ENCODE assay signal across 24 cellular contexts in genomic region chr3:117441851-117442250, GRCh38.
"Had no signal": no experiment of that assay in that cellular context is flagged by ENCODE, and none has a peak within 500 bp of the region (broad histone marks: within the 10 kb centered on the region; RNA-seq: fewer than 3 reads in every experiment).

No MANE protein-coding gene starts in this region.

- DNase-seq: dorsolateral prefrontal cortex; effector CD4-positive, alpha-beta T cell; hypothalamus; immature natural killer cell; stimulated activated CD4-positive, alpha-beta T cell treated with anti-CD3 and anti-CD28 coated beads, Interleukin-12 subunit alpha, Interleukin-12 subunit beta, amount 100 ng/mL, for 4 hours; stimulated activated CD4-positive, alpha-beta T cell treated with anti-CD3 and anti-CD28 coated beads, Interleukin-1b, Interleukin-23, amount 100 ng/mL, for 48 hours; stimulated activated CD4-positive, alpha-beta T cell treated with anti-CD3 and anti-CD28 coated beads, Interleukin-4, amount 100 ng/mL, for 1 hour; stimulated activated CD8-positive, alpha-beta memory T cell treated with anti-CD3 and anti-CD28 coated beads, Interleukin-4, amount 100 ng/mL, for 48 hours; stimulated activated naive CD4-positive, alpha-beta T cell; stimulated activated naive CD8-positive, alpha-beta T cell treated with anti-CD3 and anti-CD28 coated beads, Interleukin-15, amount 100 ng/mL, for 72 hours; transverse colon had no signal

- ATAC-seq: left lobe of liver; natural killer cell treated with Interleukin-12 subunit alpha and Interleukin-12 subunit beta and Interleukin-15 and Interleukin-18, amount 100 ng/mL, for 72 hours; sciatic nerve; stimulated activated naive CD8-positive, alpha-beta T cell treated with anti-CD3 and anti-CD28 coated beads, Interleukin-15, amount 100 ng/mL, for 72 hours had no signal

- H3K27ac ChIP-seq: dorsolateral prefrontal cortex, neutrophil, parathyroid adenoma, prostate gland, right atrium auricular region, suprapubic skin, transverse colon, vagina had no signal

- H3K4me3 ChIP-seq: dorsolateral prefrontal cortex, lung, prostate gland, right atrium auricular region, smooth muscle cell, suprapubic skin, transverse colon, vagina had no signal

- FAIRE-seq: frontal cortex, keratinocyte had no signal

- H3K9ac ChIP-seq: parathyroid adenoma had no signal

- H3K9me3 ChIP-seq: neutrophil, prostate gland, right atrium auricular region, suprapubic skin, transverse colon, vagina had no signal

- H3K27me3 ChIP-seq: dorsolateral prefrontal cortex, neutrophil, right atrium auricular region, suprapubic skin, transverse colon, vagina had no signal

- H3K4me2 ChIP-seq: smooth muscle cell had no signal

- H3K4me1 ChIP-seq: parathyroid adenoma, prostate gland, right atrium auricular region, suprapubic skin, transverse colon, vagina had no signal

- H2AFZ ChIP-seq: parathyroid adenoma had no signal

- H3K36me3 ChIP-seq: neutrophil, prostate gland, right atrium auricular region, suprapubic skin, transverse colon, vagina had no signal

- H3K79me2 ChIP-seq: parathyroid adenoma had no signal
